Comparison of ENCODE assay signal across 11 cellular contexts in the genomic region with DNA sequence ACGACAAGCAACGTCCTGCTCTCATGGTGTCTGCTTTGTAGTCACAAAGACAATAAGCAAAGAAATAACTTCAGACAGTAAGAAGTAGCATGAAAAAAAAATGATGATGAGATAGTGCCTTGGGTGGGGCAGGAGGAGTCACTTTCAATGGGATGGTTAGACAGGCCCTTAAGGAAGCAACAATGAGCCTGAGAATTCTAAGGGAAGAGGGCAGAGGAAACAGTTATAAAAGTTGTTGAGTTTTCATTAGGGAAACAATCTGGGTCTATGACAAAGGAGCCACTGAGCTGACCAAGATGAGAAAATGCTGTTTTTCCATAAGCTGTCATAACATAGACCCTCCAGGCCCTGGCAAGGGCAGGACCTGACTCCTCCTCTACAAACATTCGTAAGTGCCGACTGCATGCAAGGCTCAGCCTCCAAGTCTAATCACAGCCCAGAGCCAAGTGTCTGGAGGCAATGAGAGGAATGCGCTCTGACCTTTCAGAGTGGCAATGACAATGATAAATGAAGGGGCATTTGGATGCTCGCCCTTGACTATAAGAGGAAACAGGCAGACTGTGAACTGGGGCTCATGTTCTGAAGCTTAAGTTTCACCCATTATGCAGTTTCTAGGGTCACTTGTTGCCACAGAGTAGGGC. TPM values are rescaled to one million over a fixed set of nuclear protein-coding genes. Genes with fewer than 3 reads are reported as not detected.
DNase-seq lines count a peak whose midpoint lies in the region; ATAC-seq and TF ChIP-seq lines count a peak whose summit lies in the region.
"Had no signal": no experiment of that assay in that cellular context is flagged by ENCODE, and none has a peak within 500 bp of the region (broad histone marks: within the 10 kb centered on the region; RNA-seq: fewer than 3 reads in every experiment).

No MANE protein-coding gene starts in this region.

- H3K27me3 ChIP-seq in right atrium auricular region = no peaks in the 10 kb centered on the region

- CTCF ChIA-PET in HEK293 (lab: Yijun Ruan, JAX) = interaction anchor here (0.8 to 1.5 kb wide), 2 partner anchors 37 to 43 kb away, joined by 3 to 5 read pairs; partner anchors contain the start of gene PPP1R3C

- DNase-seq in astrocyte of the spinal cord (ENCODE audit: low read depth, low spot score) = peak; percentile 65
- DNase-seq in right atrium auricular region (ENCODE audit: low spot score) = no peak
- no peak for DNase-seq in NCI-H1694 treated with DMSO at 0.1 percent for 48 hours (lab: John Stamatoyannopoulos, UW)
- DNase-seq in DMS53 (lab: John Stamatoyannopoulos, UW) = no peak
- DNase-seq: activated CD4-positive, alpha-beta memory T cell treated with anti-CD3 and anti-CD28 coated beads, Interleukin-2, amount 10 ng/mL, durations not matched to agents 7 days and 5 days; GOT3 had no signal

- no peak for ATAC-seq in HG03521 (IDR thresholded peaks at IDR 0.05; ENCODE audit: unreplicated experiment)
- no peak for ATAC-seq in GM21515 (IDR thresholded peaks at IDR 0.05; ENCODE audit: unreplicated experiment)

- no peaks in the 10 kb centered on the region for H3K9me3 ChIP-seq in HEK293 (ENCODE audit: control insufficient read depth, insufficient read depth, low read depth, low read length)
- H3K9me3 ChIP-seq in right atrium auricular region = no peaks in the 10 kb centered on the region

- H3K4me1 ChIP-seq in HEK293 (ENCODE audit: control insufficient read depth, insufficient read depth, low read length) (peaks cover 32% of the 10 kb centered on the region), right atrium auricular region (peaks cover 0 to 77% of the 10 kb centered on the region in 2 donors)

- in situ Hi-C loops in astrocyte of the spinal cord (cut with HindIII; ENCODE audit: low sequenced_read_pairs) = no loop called here

- no peak overlapping the region for H3K27ac ChIP-seq in HEK293 (ENCODE audit: extremely low read depth, low read depth, low read length)
- peak overlapping the region; percentile 86 to 89 for H3K27ac ChIP-seq in right atrium auricular region
- H3K27ac ChIP-seq in skin epidermis = peak overlapping the region in 11 of 21 experiments; percentile 21 to 86 (median 67)
- H3K27ac ChIP-seq: parathyroid adenoma had no signal

- H3K36me3 ChIP-seq in HEK293 (ENCODE audit: control insufficient read depth in 2 of 2, insufficient read depth in 1 of 2, low read length in 2 of 2) (no peaks in the 10 kb centered on the region), right atrium auricular region (no peaks in the 10 kb centered on the region)

- H3K4me3 ChIP-seq in HEK293 (ENCODE audit: low read depth, low read length) (no peak overlapping the region), astrocyte of the spinal cord (ENCODE audit: low read depth, low read length) (no peak overlapping the region), right atrium auricular region (no peak overlapping the region), skin epidermis (no peak overlapping the region)

- POLR2A ChIA-PET in HEK293 (lab: Yijun Ruan, JAX) = no interaction called here

- no peak for TF ChIP-seq CTCF in HEK293 (tag by site-specific recombination; IDR thresholded peaks at IDR 0.05)
- TF ChIP-seq CTCF in astrocyte of the spinal cord (IDR thresholded peaks at IDR 0.05; ENCODE audit: low read depth, low read length) = no peak
- TF ChIP-seq CTCF in right atrium auricular region (IDR thresholded peaks at IDR 0.05) = no peak

TF ChIP-seq in HEK293, 187 proteins besides CTCF, POLR2A, EP300 and RAD21 (continues in another document):
- no peak for TF ChIP-seq ZNF112 (tag by site-specific recombination; IDR thresholded peaks at IDR 0.05)
- TF ChIP-seq REPIN1 (tag by site-specific recombination; IDR thresholded peaks at IDR 0.05; ENCODE audit: low read depth) = no peak
- TF ChIP-seq, protein P1, sequence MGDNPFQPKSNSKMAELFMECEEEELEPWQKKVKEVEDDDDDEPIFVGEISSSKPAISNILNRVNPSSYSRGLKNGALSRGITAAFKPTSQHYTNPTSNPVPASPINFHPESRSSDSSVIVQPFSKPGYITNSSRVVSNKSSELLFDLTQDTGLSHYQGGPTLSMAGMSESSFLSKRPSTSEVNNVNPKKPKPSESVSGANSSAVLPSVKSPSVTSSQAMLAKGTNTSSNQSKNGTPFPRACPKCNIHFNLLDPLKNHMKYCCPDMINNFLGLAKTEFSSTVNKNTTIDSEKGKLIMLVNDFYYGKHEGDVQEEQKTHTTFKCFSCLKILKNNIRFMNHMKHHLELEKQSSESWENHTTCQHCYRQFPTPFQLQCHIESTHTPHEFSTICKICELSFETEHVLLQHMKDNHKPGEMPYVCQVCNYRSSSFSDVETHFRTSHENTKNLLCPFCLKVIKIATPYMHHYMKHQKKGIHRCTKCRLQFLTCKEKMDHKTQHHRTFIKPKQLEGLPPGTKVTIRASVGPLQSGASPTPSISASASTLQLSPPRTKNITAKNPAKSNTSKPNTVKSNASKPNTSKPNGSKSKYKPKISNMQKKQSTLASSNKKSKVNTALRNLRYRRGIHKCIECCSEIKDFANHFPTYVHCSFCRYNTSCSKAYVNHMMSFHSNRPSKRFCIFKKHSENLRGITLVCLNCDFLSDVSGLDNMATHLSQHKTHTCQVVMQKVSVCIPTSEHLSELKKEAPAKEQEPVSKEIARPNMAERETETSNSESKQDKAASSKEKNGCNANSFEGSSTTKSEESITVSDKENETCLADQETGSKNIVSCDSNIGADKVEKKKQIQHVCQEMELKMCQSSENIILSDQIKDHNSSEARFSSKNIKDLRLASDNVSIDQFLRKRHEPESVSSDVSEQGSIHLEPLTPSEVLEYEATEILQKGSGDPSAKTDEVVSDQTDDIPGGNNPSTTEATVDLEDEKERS (tag by site-specific recombination; IDR thresholded peaks at IDR 0.05) = no peak
- TF ChIP-seq SP7 (tag by site-specific recombination; IDR thresholded peaks at IDR 0.05) = peak; percentile 92
- no peak for TF ChIP-seq HOXD13 (CRISPR knock-in tag; IDR thresholded peaks at IDR 0.05; ENCODE audit: borderline replicate concordance)
- TF ChIP-seq, protein P2, sequence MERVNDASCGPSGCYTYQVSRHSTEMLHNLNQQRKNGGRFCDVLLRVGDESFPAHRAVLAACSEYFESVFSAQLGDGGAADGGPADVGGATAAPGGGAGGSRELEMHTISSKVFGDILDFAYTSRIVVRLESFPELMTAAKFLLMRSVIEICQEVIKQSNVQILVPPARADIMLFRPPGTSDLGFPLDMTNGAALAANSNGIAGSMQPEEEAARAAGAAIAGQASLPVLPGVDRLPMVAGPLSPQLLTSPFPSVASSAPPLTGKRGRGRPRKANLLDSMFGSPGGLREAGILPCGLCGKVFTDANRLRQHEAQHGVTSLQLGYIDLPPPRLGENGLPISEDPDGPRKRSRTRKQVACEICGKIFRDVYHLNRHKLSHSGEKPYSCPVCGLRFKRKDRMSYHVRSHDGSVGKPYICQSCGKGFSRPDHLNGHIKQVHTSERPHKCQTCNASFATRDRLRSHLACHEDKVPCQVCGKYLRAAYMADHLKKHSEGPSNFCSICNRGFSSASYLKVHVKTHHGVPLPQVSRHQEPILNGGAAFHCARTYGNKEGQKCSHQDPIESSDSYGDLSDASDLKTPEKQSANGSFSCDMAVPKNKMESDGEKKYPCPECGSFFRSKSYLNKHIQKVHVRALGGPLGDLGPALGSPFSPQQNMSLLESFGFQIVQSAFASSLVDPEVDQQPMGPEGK (tag by site-specific recombination; IDR thresholded peaks at IDR 0.05) = no peak
- no peak for TF ChIP-seq ZNF837 (tag by site-specific recombination; IDR thresholded peaks at IDR 0.05)
- no peak for TF ChIP-seq ZNF654 (tag by site-specific recombination; IDR thresholded peaks at IDR 0.05; ENCODE audit: low read depth)
- no peak for TF ChIP-seq ZBTB7A (tag by site-specific recombination; IDR thresholded peaks at IDR 0.05; ENCODE audit: low read depth)
- no peak for TF ChIP-seq ZNF366 (tag by site-specific recombination; conservative IDR thresholded peaks at IDR 0.05)
- TF ChIP-seq SCRT1 (tag by site-specific recombination; IDR thresholded peaks at IDR 0.05; ENCODE audit: borderline replicate concordance) = peak; percentile 42; the same call in 1 of the 2 replicates
- TF ChIP-seq ZNF776 (tag by site-specific recombination; IDR thresholded peaks at IDR 0.05; ENCODE audit: borderline replicate concordance) = no peak
- no peak for TF ChIP-seq ZNF37A (tag by site-specific recombination; IDR thresholded peaks at IDR 0.05)
- TF ChIP-seq ZNF311 (tag by site-specific recombination; IDR thresholded peaks at IDR 0.05; ENCODE audit: borderline replicate concordance) = no peak
- peak; percentile 10; the same call in 1 of the 2 replicates for TF ChIP-seq ZNF692 (tag by site-specific recombination; IDR thresholded peaks at IDR 0.05)
- no peak for TF ChIP-seq ZNF510 (tag by site-specific recombination; IDR thresholded peaks at IDR 0.05; ENCODE audit: insufficient replicate concordance)
- TF ChIP-seq ZNF335 (tag by site-specific recombination; conservative IDR thresholded peaks at IDR 0.05) = peak; percentile 15; the same call in 1 of the 2 replicates
- TF ChIP-seq ZNF184 (tag by site-specific recombination; IDR thresholded peaks at IDR 0.05) = no peak
- TF ChIP-seq ZNF701 (tag by site-specific recombination; IDR thresholded peaks at IDR 0.05) = no peak
- TF ChIP-seq ZNF292 (tag by site-specific recombination; IDR thresholded peaks at IDR 0.05; ENCODE audit: borderline replicate concordance, low read depth) = no peak

RNA-seq across cellular contexts. Expression of gene PPP1R3C, which starts 43.7 kb away (rescaled TPM):
- 100 to 1,000 TPM in 1 of 2 donors, 10 to 100 TPM in 1; 58.0 to 250 TPM for total RNA-seq in right atrium auricular region
